8 cellular contexts compared by ENCODE assay signal in genomic region chr10:79178614-79179403, GRCh38.
DNase-seq lines count a peak whose midpoint lies in the region; ATAC-seq and TF ChIP-seq lines count a peak whose summit lies in the region.

No MANE protein-coding gene starts in this region.

- H3K4me2 ChIP-seq in GM23248 (ENCODE audit: unreplicated experiment) (peak overlapping the region; percentile 60), OCI-LY7 (ENCODE audit: low read length) (peak overlapping the region; percentile 14)

- WGBS in GM23248 (ENCODE audit: low coverage in 1 of 2, low lambda C conversion rate in 2 of 2, missing lambda C conversion rate in 2 of 2), 2 experiments, result 2 to 3% methylated on average over 8 to 9 of the region's 9 CpGs
- 8% methylated on average over 2 of the region's 9 CpGs; no CpG with 5 or more reads in 1 of the 2 donors for WGBS in gastroesophageal sphincter (ENCODE audit: low coverage in 1 of 2), 2 donors

- CTCF ChIA-PET in OCI-LY7 (lab: Charles Lee; ENCODE audit: unreplicated experiment), result no interaction called here

- no peaks in the 10 kb centered on the region for H3K9me3 ChIP-seq in GM23248 (ENCODE audit: low read depth)
- H3K9me3 ChIP-seq in OCI-LY7 (ENCODE audit: low read length), result no peaks in the 10 kb centered on the region
- no peaks in the 10 kb centered on the region for H3K9me3 ChIP-seq in gastroesophageal sphincter

- peak; percentile 42 for ATAC-seq in gastroesophageal sphincter
- no peak for ATAC-seq in HG03039 (IDR thresholded peaks at IDR 0.05; ENCODE audit: unreplicated experiment)

- no peak for TF ChIP-seq POLR2A in gastroesophageal sphincter (IDR thresholded peaks at IDR 0.05)

- POLR2A ChIA-PET in OCI-LY7 (lab: Charles Lee), result no interaction called here

- in situ Hi-C loops in GM23248 (cut with MboI), result no loop called here

- H3K9ac ChIP-seq in GM23248, result peak overlapping the region; percentile 57

- H3K27ac ChIP-seq in GM23248, result peak overlapping the region; percentile 74
- no peak overlapping the region for H3K27ac ChIP-seq in OCI-LY7 (ENCODE audit: low read depth, low read length, poor library complexity, severe bottlenecking)
- H3K27ac ChIP-seq in gastroesophageal sphincter, result peak overlapping the region in 3 of 4 donors; percentile 74 to 82 (median 78)

- H3K36me3 ChIP-seq in GM23248 (ENCODE audit: low read depth) (no peaks in the 10 kb centered on the region), OCI-LY7 (ENCODE audit: insufficient read depth, low read length) (no peaks in the 10 kb centered on the region), gastroesophageal sphincter (peaks cover 0 to 13% of the 10 kb centered on the region in 2 donors)

- no peak overlapping the region for H2AFZ ChIP-seq in GM23248
- no peak overlapping the region for H2AFZ ChIP-seq in OCI-LY7 (ENCODE audit: low read length)

- no TSS peak for BruUV-seq in OCI-LY7 (replicated peaks; lab: Mats Ljungman, UMichigan)

- H3K4me1 ChIP-seq in GM23248 (ENCODE audit: insufficient read depth), result peaks cover 53% of the 10 kb centered on the region
- H3K4me1 ChIP-seq in OCI-LY7 (ENCODE audit: insufficient read depth, low read length, poor library complexity, severe bottlenecking), result peaks cover 24% of the 10 kb centered on the region
- peaks cover 16 to 100% (median 89%) of the 10 kb centered on the region in 3 donors for H3K4me1 ChIP-seq in gastroesophageal sphincter

- intact Hi-C loops in OCI-LY7 (cut with micrococcal nuclease; ENCODE audit: unreplicated experiment), result no loop called here

- H4K20me1 ChIP-seq in GM23248 (ENCODE audit: insufficient read depth), result no peaks in the 10 kb centered on the region
- no peaks in the 10 kb centered on the region for H4K20me1 ChIP-seq in OCI-LY7 (ENCODE audit: insufficient read depth, low read length)

- H3K79me2 ChIP-seq in GM23248 (ENCODE audit: insufficient read depth) (peaks cover 56% of the 10 kb centered on the region), OCI-LY7 (ENCODE audit: insufficient read depth, low read depth, low read length) (no peaks in the 10 kb centered on the region)

- DNase-seq in GM23248, result peak; percentile 82
- no peak for DNase-seq in OCI-LY7 (ENCODE audit: low spot score)
- peak; percentile 76 for DNase-seq in skeletal muscle cell (ENCODE audit: low read depth)
- no peak for DNase-seq in stimulated activated CD4-positive, alpha-beta T cell treated with anti-CD3 and anti-CD28 coated beads, Interleukin-2, amount 100 ng/mL, for 48 hours
- DNase-seq in stimulated activated naive CD4-positive, alpha-beta T cell (lab: John Stamatoyannopoulos, UW), result no peak
- no peak for DNase-seq in stimulated activated CD4-positive, alpha-beta T cell treated with anti-CD3 and anti-CD28 coated beads, Interleukin-4, amount 100 ng/mL, for 4 hours

- H3K9me2 ChIP-seq in GM23248 (ENCODE audit: insufficient read depth) (no peaks in the 10 kb centered on the region), OCI-LY7 (ENCODE audit: insufficient read depth, low read length) (no peaks in the 10 kb centered on the region)

- no peak for TF ChIP-seq CTCF in OCI-LY7 (conservative IDR thresholded peaks at IDR 0.05; ENCODE audit: low read length)
- no peak for TF ChIP-seq CTCF in gastroesophageal sphincter (IDR thresholded peaks at IDR 0.05)

- peaks cover 55% of the 10 kb centered on the region for H3F3A ChIP-seq in GM23248 (ENCODE audit: insufficient read depth)

- H3K27me3 ChIP-seq in GM23248 (replicated peaks; ENCODE audit: insufficient read depth), result no peaks in the 10 kb centered on the region
- no peaks in the 10 kb centered on the region for H3K27me3 ChIP-seq in gastroesophageal sphincter

- H3K4me3 ChIP-seq in GM23248, result no peak overlapping the region
- H3K4me3 ChIP-seq in OCI-LY7 (ENCODE audit: low read depth, low read length, poor library complexity, severe bottlenecking), result no peak overlapping the region
- no peak overlapping the region for H3K4me3 ChIP-seq in gastroesophageal sphincter
- H3K4me3 ChIP-seq in skeletal muscle cell (ENCODE audit: low read depth, low read length), result no peak overlapping the region

- no peak for TF ChIP-seq EP300 in gastroesophageal sphincter (IDR thresholded peaks at IDR 0.05)

Comparison
In these comparisons a context has a peak if more than half of its experiments do, and no peak if none do; other contexts are left out.
1. DNase-seq: peak in GM23248 (single experiment) and skeletal muscle cell (single experiment); none in OCI-LY7 (single experiment), stimulated activated CD4-positive, alpha-beta T cell treated with anti-CD3 and anti-CD28 coated beads, Interleukin-2, amount 100 ng/mL, for 48 hours (0 of 2), stimulated activated naive CD4-positive, alpha-beta T cell (0 of 6) and stimulated activated CD4-positive, alpha-beta T cell treated with anti-CD3 and anti-CD28 coated beads, Interleukin-4, amount 100 ng/mL, for 4 hours (0 of 2).